In the genomic region with DNA sequence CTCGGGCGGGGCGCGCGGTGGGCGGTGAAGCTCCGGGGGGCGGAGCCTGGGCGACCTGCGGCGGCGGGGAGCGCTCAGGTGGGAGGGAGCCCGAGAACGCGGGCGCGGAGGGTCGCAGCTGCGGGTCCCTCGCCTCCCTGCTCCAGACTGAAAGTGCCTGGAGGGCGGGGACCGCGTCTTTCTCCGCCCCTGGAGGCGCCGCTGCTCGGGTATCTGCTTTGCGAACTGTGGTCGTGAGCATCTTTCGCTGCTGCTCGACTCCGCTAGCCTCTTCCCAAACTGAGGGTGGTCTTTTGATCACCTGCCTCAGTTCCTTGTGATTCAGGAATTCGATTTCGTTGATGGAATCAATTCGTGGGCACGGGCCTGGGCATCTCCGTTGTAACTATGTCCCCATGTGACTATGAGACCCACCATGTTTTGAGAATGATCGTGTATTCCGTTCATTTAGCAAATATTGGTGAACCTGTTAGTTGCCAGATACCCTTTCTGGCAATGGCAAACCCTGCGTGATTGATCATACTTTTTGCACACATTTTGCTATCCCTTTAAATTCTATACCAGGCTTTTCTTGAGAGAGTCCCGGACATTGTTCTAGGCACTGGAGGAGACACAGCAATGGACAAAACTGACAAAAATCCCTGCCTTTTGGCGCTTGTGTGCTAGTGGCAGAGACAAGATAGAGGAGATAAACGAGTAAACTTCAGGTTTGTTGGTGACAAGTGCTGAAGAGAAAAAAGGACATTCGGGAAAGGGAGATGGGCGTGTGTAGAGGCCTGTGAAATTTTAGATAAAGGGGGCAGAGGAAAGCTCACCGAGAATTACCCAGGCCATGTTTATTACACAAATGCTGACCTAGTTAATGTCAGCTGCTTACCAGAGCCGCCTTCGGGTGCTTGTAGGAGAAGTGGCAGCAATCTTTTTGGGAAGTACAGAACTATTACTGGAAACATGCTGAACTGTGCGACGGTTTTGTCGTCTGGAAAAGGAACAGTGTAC, we compare ENCODE assay signal across 8 cellular contexts. TPM values are rescaled to one million over a fixed set of nuclear protein-coding genes. Genes with fewer than 3 reads are reported as not detected.
DNase-seq lines count a peak whose midpoint lies in the region; ATAC-seq and TF ChIP-seq lines count a peak whose summit lies in the region.

No MANE protein-coding gene starts in this region.

- intact Hi-C loops in right cardiac atrium (cut with DNase I): no loop called here

- H4K20me1 ChIP-seq in GM23248 (ENCODE audit: insufficient read depth) (no peaks in the 10 kb centered on the region; the same call in 1 of the 2 replicates), SU-DHL-6 (ENCODE audit: low read depth, low read length) (no peaks in the 10 kb centered on the region; the same call in 1 of the 2 replicates)

- H3K4me2 ChIP-seq in GM23248 (ENCODE audit: unreplicated experiment): peak overlapping the region; percentile 94
- peak overlapping the region; percentile 73 for H3K4me2 ChIP-seq in SU-DHL-6 (ENCODE audit: low read depth, low read length, poor library complexity, severe bottlenecking)

- H3K27ac ChIP-seq in GM23248 (peak overlapping the region; percentile 98), KOPT-K1 (ENCODE audit: low read depth, low read length, poor library complexity, severe bottlenecking) (peak overlapping the region; percentile 88), SU-DHL-6 (ENCODE audit: low read depth, low read length) (peak overlapping the region; percentile 80), adipose tissue (ENCODE audit: low read depth, low read length) (peak overlapping the region; percentile 75), right cardiac atrium (ENCODE audit: low read length) (peak overlapping the region; percentile 50)

- no peak for TF ChIP-seq CTCF in SU-DHL-6 (IDR thresholded peaks at IDR 0.05; ENCODE audit: insufficient read depth, low read length, poor library complexity, severe bottlenecking)

- H3F3A ChIP-seq in GM23248 (ENCODE audit: insufficient read depth) (peaks cover 43% of the 10 kb centered on the region), SU-DHL-6 (ENCODE audit: insufficient read depth) (peaks cover 8% of the 10 kb centered on the region; the same call in 1 of the 2 replicates)

- H3K79me2 ChIP-seq in GM23248 (ENCODE audit: insufficient read depth) (peaks cover 90% of the 10 kb centered on the region), SU-DHL-6 (ENCODE audit: insufficient read depth, low read length) (peaks cover 87% of the 10 kb centered on the region)

- H3K4me3 ChIP-seq in GM23248: peak overlapping the region; percentile 92
- H3K4me3 ChIP-seq in SU-DHL-6 (ENCODE audit: insufficient read depth, low read length, poor library complexity, severe bottlenecking): peak overlapping the region; percentile 81
- peak overlapping the region; percentile 71 for H3K4me3 ChIP-seq in right cardiac atrium (ENCODE audit: low read length)

- H3K9me3 ChIP-seq in GM23248 (ENCODE audit: low read depth) (no peaks in the 10 kb centered on the region), KOPT-K1 (ENCODE audit: insufficient read depth, low read length, poor library complexity, severe bottlenecking) (no peaks in the 10 kb centered on the region), SU-DHL-6 (ENCODE audit: insufficient read depth, low read length) (no peaks in the 10 kb centered on the region), right cardiac atrium (ENCODE audit: control insufficient read depth, low read length) (no peaks in the 10 kb centered on the region)

- H3K9me2 ChIP-seq in GM23248 (ENCODE audit: insufficient read depth) (no peaks in the 10 kb centered on the region), SU-DHL-6 (replicated peaks; ENCODE audit: insufficient read depth, low read length) (no peaks in the 10 kb centered on the region)

- H3K9ac ChIP-seq in GM23248: peak overlapping the region; percentile 96
- peak overlapping the region; percentile 86 for H3K9ac ChIP-seq in SU-DHL-6 (ENCODE audit: low read length)

- WGBS in GM23248 (ENCODE audit: low coverage in 1 of 2, low lambda C conversion rate in 2 of 2, missing lambda C conversion rate in 2 of 2), 2 experiments: 11% methylated on average over 28 to 32 of the region's 52 CpGs
- WGBS in adipose tissue, 3 donors: 6 to 7% (median 6%) methylated on average over 41 to 52 of the region's 52 CpGs
- WGBS in right cardiac atrium: 6% methylated on average over 52 of the region's 52 CpGs

- ATAC-seq in right cardiac atrium: peak; percentile 68 to 78

- no peaks in the 10 kb centered on the region for H3K27me3 ChIP-seq in GM23248 (replicated peaks; ENCODE audit: insufficient read depth)
- H3K27me3 ChIP-seq in SU-DHL-6 (ENCODE audit: low read length): no peaks in the 10 kb centered on the region
- H3K27me3 ChIP-seq in right cardiac atrium (ENCODE audit: control insufficient read depth, insufficient read depth): no peaks in the 10 kb centered on the region

- H3K36me3 ChIP-seq in GM23248 (ENCODE audit: low read depth): peaks cover 14% of the 10 kb centered on the region
- H3K36me3 ChIP-seq in KOPT-K1 (ENCODE audit: insufficient read depth, low read length): peaks cover 65% of the 10 kb centered on the region
- peaks cover 17% of the 10 kb centered on the region for H3K36me3 ChIP-seq in SU-DHL-6 (ENCODE audit: low read length)

- H3K4me1 ChIP-seq in GM23248 (ENCODE audit: insufficient read depth) (peaks cover 44% of the 10 kb centered on the region), right cardiac atrium (ENCODE audit: control insufficient read depth, insufficient read depth, low read length) (peaks cover 7% of the 10 kb centered on the region)

- in situ Hi-C loops in G401 (cut with HindIII; ENCODE audit: low sequenced_read_pairs) (no loop called here), GM23248 (cut with MboI) (no loop called here)

- peak overlapping the region; percentile 84 for H2AFZ ChIP-seq in GM23248
- H2AFZ ChIP-seq in SU-DHL-6 (ENCODE audit: low read depth, low read length, severe bottlenecking): peak overlapping the region; percentile 39

- DNase-seq in G401 (ENCODE audit: low spot score): peak; percentile 52
- peak; percentile 84 for DNase-seq in GM23248
- DNase-seq in right cardiac atrium: peak; percentile 67 to 89 (median 88)
- peak; percentile 53 for DNase-seq in putamen (ENCODE audit: low spot score)
- DNase-seq in cerebellar nuclear complex (lab: John Stamatoyannopoulos, UW): no peak

RNA-seq across cellular contexts. Expression of a gene that starts 0.9 kb away (rescaled TPM):
- total RNA-seq in G401 (2014; rRNA removed; shearing (Covaris generic)): 133 and 139 TPM in 2 replicates
- total RNA-seq in GM23248 (2014; rRNA removed; shearing (Covaris generic)): 26.8 and 27.9 TPM in 2 replicates
- 31.4 and 34.0 TPM in 2 replicates for polyA plus RNA-seq in GM23248 (2016; fragmentation: Nextera tagmentation; extraction: Ambion mirVana)
- polyA plus RNA-seq in adipose tissue: 10 to 100 TPM; 16.8 to 20.2 (median 18.3) TPM
- total RNA-seq in right cardiac atrium: 10 to 100 TPM in 1 of 4 donors, 1 to 10 TPM in 3; 8.1 to 13.6 (median 8.5) TPM
- 6.8 TPM for polyA plus RNA-seq in right cardiac atrium

RNA-seq across cellular contexts. Expression of a gene that starts 1.4 kb away (rescaled TPM):
- total RNA-seq in G401 (2014; rRNA removed; shearing (Covaris generic)): 6.5 and 14.0 TPM in 2 replicates
- total RNA-seq in GM23248 (2014; rRNA removed; shearing (Covaris generic)): 4.8 and 5.4 TPM in 2 replicates
- polyA plus RNA-seq in GM23248 (2016; fragmentation: Nextera tagmentation; extraction: Ambion mirVana) (1.3 and 1.6 TPM in 2 replicates), adipose tissue (1 to 10 TPM; 4.0 to 9.4 (median 4.5) TPM), right cardiac atrium (4.1 TPM)
- 1 to 10 TPM; 5.9 to 9.1 (median 6.3) TPM for total RNA-seq in right cardiac atrium

Comparison
In these comparisons a context has a peak if more than half of its experiments do, and no peak if none do; other contexts are left out.
1. DNase-seq: peak in G401 (single experiment), GM23248 (single experiment), right cardiac atrium (3 of 3) and putamen (single experiment); none in cerebellar nuclear complex (0 of 2).
2. Peak in every context shown above with its lines, with median percentiles within 50 percentile points of each other: H3K27ac ChIP-seq and H3K4me3 ChIP-seq.